Comparison of ENCODE assay signal across 8 cellular contexts in genomic region chr4:55546633-55547460, GRCh38. TPM values are rescaled to one million over a fixed set of nuclear protein-coding genes. Genes with fewer than 3 reads are reported as not detected.
DNase-seq lines count a peak whose midpoint lies in the region; ATAC-seq and TF ChIP-seq lines count a peak whose summit lies in the region.

Gene CLOCK (minus strand): TSS chr4:55546909. CDS start chr4:55482785, 64,124 bp downstream.

- H3K27me3 Mint-ChIP-seq in activated naive CD4-positive, alpha-beta T cell treated with anti-CD3 and anti-CD28 coated beads for 36 hours (ENCODE audit: low read depth) = no peaks in the 10 kb centered on the region

- intact Hi-C loops in activated naive CD4-positive, alpha-beta T cell treated with anti-CD3 and anti-CD28 coated beads for 36 hours (cut with micrococcal nuclease) = loop anchor here (1.0 to 5.0 kb wide), 9 partner anchors 90 to 1430 kb away; partner anchors contain the start of genes CEP135, EXOC1, NMU and NOA1

- peak within 1 kb of the TSS; percentile 89 for H3K27ac Mint-ChIP-seq in activated naive CD4-positive, alpha-beta T cell treated with anti-CD3 and anti-CD28 coated beads for 36 hours

- H3K9ac ChIP-seq in MM.1S (ENCODE audit: low read length) = peak within 1 kb of the TSS; percentile 78

- peak; percentile 88 for ATAC-seq in gastroesophageal sphincter

- no peaks in the 10 kb centered on the region for H3K36me3 ChIP-seq in MM.1S (replicated peaks; ENCODE audit: insufficient read depth, low read length)
- peaks cover 13% of the 10 kb centered on the region; the same call in 1 of the 2 replicates for H3K36me3 ChIP-seq in SJSA1
- no peaks in the 10 kb centered on the region for H3K36me3 ChIP-seq in gastroesophageal sphincter

- no peaks in the 10 kb centered on the region for H4K20me1 ChIP-seq in MM.1S (ENCODE audit: insufficient read depth, low read length)

- no peaks in the 10 kb centered on the region for H3K36me3 Mint-ChIP-seq in activated naive CD4-positive, alpha-beta T cell treated with anti-CD3 and anti-CD28 coated beads for 36 hours (ENCODE audit: low read depth)

- peaks cover 23% of the 10 kb centered on the region for H3F3A ChIP-seq in MM.1S (ENCODE audit: insufficient read depth, low read length)

- H3K9me3 ChIP-seq in MM.1S (replicated peaks; ENCODE audit: insufficient read depth, low read length) (no peaks in the 10 kb centered on the region), SJSA1 (replicated peaks) (no peaks in the 10 kb centered on the region; the same call in 1 of the 2 replicates), gastroesophageal sphincter (no peaks in the 10 kb centered on the region)

- peak within 1 kb of the TSS; percentile 90 for H2AFZ ChIP-seq in MM.1S (ENCODE audit: low read length)

- peaks cover 34% of the 10 kb centered on the region for H3K79me2 ChIP-seq in MM.1S (ENCODE audit: low read length)

- H3K4me1 ChIP-seq in MM.1S (ENCODE audit: low read length) (peaks cover 9% of the 10 kb centered on the region), SJSA1 (replicated peaks) (peaks cover 38% of the 10 kb centered on the region), gastroesophageal sphincter (peaks cover 0 to 36% (median 6%) of the 10 kb centered on the region in 3 donors)

- peak; percentile 44 for DNase-seq in GM04503 (ENCODE audit: low read depth)
- peak; percentile 77 for DNase-seq in HCEC 1CT
- DNase-seq in MM.1S = peak; percentile 87
- peak; percentile 91 to 98 for DNase-seq in SJSA1 (ENCODE audit: low read depth in 1 of 2, low spot score in 2 of 2)
- DNase-seq in activated naive CD4-positive, alpha-beta T cell treated with anti-CD3 and anti-CD28 coated beads for 36 hours = peak; percentile 83
- DNase-seq in nucleus accumbens (lab: John Stamatoyannopoulos, UW) = peak; percentile 54 to 98 (median 84)
- DNase-seq in superior temporal gyrus (ENCODE audit: extremely low spot score) = peak; percentile 85

- TF ChIP-seq CTCF in MM.1S (IDR thresholded peaks at IDR 0.05; ENCODE audit: low read length) (peak; percentile 38), gastroesophageal sphincter (IDR thresholded peaks at IDR 0.05) (peak; percentile 44 to 69 (median 64))

- TF ChIP-seq EP300 in gastroesophageal sphincter (IDR thresholded peaks at IDR 0.05) = no peak

- H3K27me3 ChIP-seq in MM.1S (replicated peaks; ENCODE audit: insufficient read depth, low read length) (no peaks in the 10 kb centered on the region), SJSA1 (replicated peaks) (no peaks in the 10 kb centered on the region), gastroesophageal sphincter (no peaks in the 10 kb centered on the region)

- H3K9me3 Mint-ChIP-seq in activated naive CD4-positive, alpha-beta T cell treated with anti-CD3 and anti-CD28 coated beads for 36 hours = no peaks in the 10 kb centered on the region

- TF ChIP-seq POLR2A in gastroesophageal sphincter (IDR thresholded peaks at IDR 0.05) = peak; percentile 57 to 64

- H3K27ac ChIP-seq in MM.1S (ENCODE audit: low read length) (peak within 1 kb of the TSS; percentile 86), SJSA1 (peak within 1 kb of the TSS; percentile 94), gastroesophageal sphincter (peak within 1 kb of the TSS; percentile 93 to 99 (median 97))

- H3K4me1 Mint-ChIP-seq in activated naive CD4-positive, alpha-beta T cell treated with anti-CD3 and anti-CD28 coated beads for 36 hours (ENCODE audit: low read depth) = peaks cover 50% of the 10 kb centered on the region

- 0% methylated on average over 6 of the region's 79 CpGs; no CpG with 5 or more reads in 1 of the 2 donors for WGBS in gastroesophageal sphincter (ENCODE audit: low coverage in 1 of 2), 2 donors

- peak within 1 kb of the TSS; percentile 91 for H3K4me2 ChIP-seq in MM.1S (ENCODE audit: low read depth, low read length)

- H3K4me3 ChIP-seq in MM.1S (ENCODE audit: low read length) = peak within 1 kb of the TSS; percentile 74
- peak within 1 kb of the TSS; percentile 69 for H3K4me3 ChIP-seq in SJSA1
- H3K4me3 ChIP-seq in gastroesophageal sphincter = peak within 1 kb of the TSS; percentile 85 to 99

- peak within 1 kb of the TSS; percentile 84 for H3K4me3 Mint-ChIP-seq in activated naive CD4-positive, alpha-beta T cell treated with anti-CD3 and anti-CD28 coated beads for 36 hours

- H3K9me2 ChIP-seq in MM.1S (replicated peaks; ENCODE audit: insufficient read depth, low read length) = no peaks in the 10 kb centered on the region

- CTCF ChIA-PET in activated naive CD4-positive, alpha-beta T cell treated with anti-CD3 and anti-CD28 coated beads for 36 hours (lab: Charles Lee) = interaction anchor here (0.6 to 2.0 kb wide), 4 partner anchors 201 to 940 kb away, joined by 3 to 11 read pairs (median 5); partner anchors contain the start of genes EXOC1 and SRD5A3

RNA-seq across cellular contexts. Expression of gene CLOCK, which starts in this region (rescaled TPM):
- total RNA-seq in SJSA1 (2014; rRNA removed; shearing (Covaris generic)) = 22.5 and 53.0 TPM in 2 replicates
- 1 to 10 TPM; 8.1 to 8.5 TPM for total RNA-seq in activated naive CD4-positive, alpha-beta T cell treated with anti-CD3 and anti-CD28 coated beads for 36 hours
- 10 to 100 TPM; 30.0 to 55.7 (median 33.9) TPM for total RNA-seq in gastroesophageal sphincter

Comparison
In these comparisons a context has a peak if more than half of its experiments do, and no peak if none do; other contexts are left out.
1. Peak in every context shown above with its lines: DNase-seq, ATAC-seq, H3K4me3 ChIP-seq and H3K27ac ChIP-seq.
2. DNase-seq: peak in every context shown above with its lines; median percentile 94 in SJSA1; 87 in MM.1S; 85 in superior temporal gyrus; 84 in nucleus accumbens; 83 in activated naive CD4-positive, alpha-beta T cell treated with anti-CD3 and anti-CD28 coated beads for 36 hours; 77 in HCEC 1CT; 44 in GM04503.